ENCODE assay signal across 1 cellular context in the genomic region with DNA sequence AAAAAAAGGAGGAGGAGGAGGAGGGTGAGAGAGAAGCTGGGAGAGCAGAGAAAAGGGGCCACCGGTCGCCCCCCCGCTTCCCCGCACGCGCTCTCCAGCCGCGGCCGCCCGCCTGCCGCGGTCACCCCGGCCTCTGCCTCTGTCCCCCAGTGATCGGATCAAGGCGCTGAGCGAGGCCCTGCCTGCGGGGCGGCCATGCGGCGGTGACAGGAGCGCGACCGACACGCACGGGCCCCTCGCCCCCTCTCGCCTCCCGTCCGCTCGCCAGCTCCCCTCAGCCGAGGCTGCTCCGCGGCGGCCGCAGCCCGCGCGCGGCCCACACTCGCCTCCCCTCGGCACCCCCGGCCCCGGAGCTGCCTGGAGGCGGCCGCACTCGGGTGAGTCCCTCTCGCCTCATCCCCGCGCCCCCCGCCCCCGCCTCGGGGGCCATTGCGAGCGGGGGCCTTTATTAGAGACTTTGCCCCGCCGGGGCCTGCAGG.
TF ChIP-seq lines count a peak whose summit lies in the region.

A gene (plus strand): TSS at position 27 of the 479 bp plus-strand sequence. CDS start 31,411 bp downstream, outside the sequence.

TF ChIP-seq in HepG2, 621 proteins besides CTCF, POLR2A, EP300 and RAD21 (continued from another document and continues in another):
- TF ChIP-seq, protein P1, sequence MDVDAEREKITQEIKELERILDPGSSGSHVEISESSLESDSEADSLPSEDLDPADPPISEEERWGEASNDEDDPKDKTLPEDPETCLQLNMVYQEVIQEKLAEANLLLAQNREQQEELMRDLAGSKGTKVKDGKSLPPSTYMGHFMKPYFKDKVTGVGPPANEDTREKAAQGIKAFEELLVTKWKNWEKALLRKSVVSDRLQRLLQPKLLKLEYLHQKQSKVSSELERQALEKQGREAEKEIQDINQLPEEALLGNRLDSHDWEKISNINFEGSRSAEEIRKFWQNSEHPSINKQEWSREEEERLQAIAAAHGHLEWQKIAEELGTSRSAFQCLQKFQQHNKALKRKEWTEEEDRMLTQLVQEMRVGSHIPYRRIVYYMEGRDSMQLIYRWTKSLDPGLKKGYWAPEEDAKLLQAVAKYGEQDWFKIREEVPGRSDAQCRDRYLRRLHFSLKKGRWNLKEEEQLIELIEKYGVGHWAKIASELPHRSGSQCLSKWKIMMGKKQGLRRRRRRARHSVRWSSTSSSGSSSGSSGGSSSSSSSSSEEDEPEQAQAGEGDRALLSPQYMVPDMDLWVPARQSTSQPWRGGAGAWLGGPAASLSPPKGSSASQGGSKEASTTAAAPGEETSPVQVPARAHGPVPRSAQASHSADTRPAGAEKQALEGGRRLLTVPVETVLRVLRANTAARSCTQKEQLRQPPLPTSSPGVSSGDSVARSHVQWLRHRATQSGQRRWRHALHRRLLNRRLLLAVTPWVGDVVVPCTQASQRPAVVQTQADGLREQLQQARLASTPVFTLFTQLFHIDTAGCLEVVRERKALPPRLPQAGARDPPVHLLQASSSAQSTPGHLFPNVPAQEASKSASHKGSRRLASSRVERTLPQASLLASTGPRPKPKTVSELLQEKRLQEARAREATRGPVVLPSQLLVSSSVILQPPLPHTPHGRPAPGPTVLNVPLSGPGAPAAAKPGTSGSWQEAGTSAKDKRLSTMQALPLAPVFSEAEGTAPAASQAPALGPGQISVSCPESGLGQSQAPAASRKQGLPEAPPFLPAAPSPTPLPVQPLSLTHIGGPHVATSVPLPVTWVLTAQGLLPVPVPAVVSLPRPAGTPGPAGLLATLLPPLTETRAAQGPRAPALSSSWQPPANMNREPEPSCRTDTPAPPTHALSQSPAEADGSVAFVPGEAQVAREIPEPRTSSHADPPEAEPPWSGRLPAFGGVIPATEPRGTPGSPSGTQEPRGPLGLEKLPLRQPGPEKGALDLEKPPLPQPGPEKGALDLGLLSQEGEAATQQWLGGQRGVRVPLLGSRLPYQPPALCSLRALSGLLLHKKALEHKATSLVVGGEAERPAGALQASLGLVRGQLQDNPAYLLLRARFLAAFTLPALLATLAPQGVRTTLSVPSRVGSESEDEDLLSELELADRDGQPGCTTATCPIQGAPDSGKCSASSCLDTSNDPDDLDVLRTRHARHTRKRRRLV (CRISPR knock-in tag; IDR thresholded peaks at IDR 0.05) = no peak
- no peak for TF ChIP-seq GTF2F1 (IDR thresholded peaks at IDR 0.05; ENCODE audit: low read length)
- no peak for TF ChIP-seq SRF (IDR thresholded peaks at IDR 0.05; ENCODE audit: low read depth, low read length)
- no peak for TF ChIP-seq ZNF777 (CRISPR knock-in tag; IDR thresholded peaks at IDR 0.05)
- TF ChIP-seq JDP2 (CRISPR knock-in tag; IDR thresholded peaks at IDR 0.05; ENCODE audit: borderline replicate concordance) = no peak
- TF ChIP-seq, protein P2, sequence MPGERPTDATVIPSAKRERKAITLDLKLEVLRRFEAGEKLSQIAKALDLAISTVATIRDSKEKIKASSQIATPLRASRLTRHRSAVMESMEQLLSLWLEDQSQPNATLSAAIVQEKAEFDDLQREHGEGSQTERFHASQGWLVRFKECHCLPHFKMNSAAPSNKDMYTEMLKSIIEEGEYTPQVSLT (CRISPR knock-in tag; IDR thresholded peaks at IDR 0.05; ENCODE audit: borderline replicate concordance, low read depth) = no peak
- TF ChIP-seq, protein P3, sequence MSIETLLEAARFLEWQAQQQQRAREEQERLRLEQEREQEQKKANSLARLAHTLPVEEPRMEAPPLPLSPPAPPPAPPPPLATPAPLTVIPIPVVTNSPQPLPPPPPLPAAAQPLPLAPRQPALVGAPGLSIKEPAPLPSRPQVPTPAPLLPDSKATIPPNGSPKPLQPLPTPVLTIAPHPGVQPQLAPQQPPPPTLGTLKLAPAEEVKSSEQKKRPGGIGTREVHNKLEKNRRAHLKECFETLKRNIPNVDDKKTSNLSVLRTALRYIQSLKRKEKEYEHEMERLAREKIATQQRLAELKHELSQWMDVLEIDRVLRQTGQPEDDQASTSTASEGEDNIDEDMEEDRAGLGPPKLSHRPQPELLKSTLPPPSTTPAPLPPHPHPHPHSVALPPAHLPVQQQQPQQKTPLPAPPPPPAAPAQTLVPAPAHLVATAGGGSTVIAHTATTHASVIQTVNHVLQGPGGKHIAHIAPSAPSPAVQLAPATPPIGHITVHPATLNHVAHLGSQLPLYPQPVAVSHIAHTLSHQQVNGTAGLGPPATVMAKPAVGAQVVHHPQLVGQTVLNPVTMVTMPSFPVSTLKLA (IDR thresholded peaks at IDR 0.05) = no peak
- TF ChIP-seq, protein P4, sequence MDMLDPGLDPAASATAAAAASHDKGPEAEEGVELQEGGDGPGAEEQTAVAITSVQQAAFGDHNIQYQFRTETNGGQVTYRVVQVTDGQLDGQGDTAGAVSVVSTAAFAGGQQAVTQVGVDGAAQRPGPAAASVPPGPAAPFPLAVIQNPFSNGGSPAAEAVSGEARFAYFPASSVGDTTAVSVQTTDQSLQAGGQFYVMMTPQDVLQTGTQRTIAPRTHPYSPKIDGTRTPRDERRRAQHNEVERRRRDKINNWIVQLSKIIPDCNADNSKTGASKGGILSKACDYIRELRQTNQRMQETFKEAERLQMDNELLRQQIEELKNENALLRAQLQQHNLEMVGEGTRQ (IDR thresholded peaks at IDR 0.05; ENCODE audit: low read depth, low read length) = no peak
- TF ChIP-seq, protein P4 (CRISPR knock-in tag; IDR thresholded peaks at IDR 0.05; ENCODE audit: borderline replicate concordance) = no peak
- TF ChIP-seq, protein P5, sequence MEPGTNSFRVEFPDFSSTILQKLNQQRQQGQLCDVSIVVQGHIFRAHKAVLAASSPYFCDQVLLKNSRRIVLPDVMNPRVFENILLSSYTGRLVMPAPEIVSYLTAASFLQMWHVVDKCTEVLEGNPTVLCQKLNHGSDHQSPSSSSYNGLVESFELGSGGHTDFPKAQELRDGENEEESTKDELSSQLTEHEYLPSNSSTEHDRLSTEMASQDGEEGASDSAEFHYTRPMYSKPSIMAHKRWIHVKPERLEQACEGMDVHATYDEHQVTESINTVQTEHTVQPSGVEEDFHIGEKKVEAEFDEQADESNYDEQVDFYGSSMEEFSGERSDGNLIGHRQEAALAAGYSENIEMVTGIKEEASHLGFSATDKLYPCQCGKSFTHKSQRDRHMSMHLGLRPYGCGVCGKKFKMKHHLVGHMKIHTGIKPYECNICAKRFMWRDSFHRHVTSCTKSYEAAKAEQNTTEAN (CRISPR knock-in tag; conservative IDR thresholded peaks at IDR 0.05) = no peak
- TF ChIP-seq ZNF431 (CRISPR knock-in tag; IDR thresholded peaks at IDR 0.05; ENCODE audit: borderline replicate concordance, low read depth) = no peak
- TF ChIP-seq KLF11 (CRISPR knock-in tag; IDR thresholded peaks at IDR 0.05) = no peak
- peak; percentile 92 for TF ChIP-seq RBFOX2 (IDR thresholded peaks at IDR 0.05; ENCODE audit: low read depth, low read length)
- TF ChIP-seq ZNF282 (IDR thresholded peaks at IDR 0.05; ENCODE audit: partially characterized antibody) = no peak
- no peak for TF ChIP-seq ATF1 (CRISPR knock-in tag; IDR thresholded peaks at IDR 0.05)
- no peak for TF ChIP-seq KAT2B (IDR thresholded peaks at IDR 0.05; ENCODE audit: borderline replicate concordance, low read depth, low read length)
- no peak for TF ChIP-seq GATAD2A (CRISPR knock-in tag; IDR thresholded peaks at IDR 0.05)
- TF ChIP-seq, protein P6, sequence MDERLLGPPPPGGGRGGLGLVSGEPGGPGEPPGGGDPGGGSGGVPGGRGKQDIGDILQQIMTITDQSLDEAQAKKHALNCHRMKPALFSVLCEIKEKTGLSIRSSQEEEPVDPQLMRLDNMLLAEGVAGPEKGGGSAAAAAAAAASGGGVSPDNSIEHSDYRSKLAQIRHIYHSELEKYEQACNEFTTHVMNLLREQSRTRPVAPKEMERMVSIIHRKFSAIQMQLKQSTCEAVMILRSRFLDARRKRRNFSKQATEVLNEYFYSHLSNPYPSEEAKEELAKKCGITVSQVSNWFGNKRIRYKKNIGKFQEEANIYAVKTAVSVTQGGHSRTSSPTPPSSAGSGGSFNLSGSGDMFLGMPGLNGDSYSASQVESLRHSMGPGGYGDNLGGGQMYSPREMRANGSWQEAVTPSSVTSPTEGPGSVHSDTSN (CRISPR knock-in tag; IDR thresholded peaks at IDR 0.05) = no peak
- no peak for TF ChIP-seq MYNN (CRISPR knock-in tag; IDR thresholded peaks at IDR 0.05; ENCODE audit: low read depth)
- TF ChIP-seq, protein P7, sequence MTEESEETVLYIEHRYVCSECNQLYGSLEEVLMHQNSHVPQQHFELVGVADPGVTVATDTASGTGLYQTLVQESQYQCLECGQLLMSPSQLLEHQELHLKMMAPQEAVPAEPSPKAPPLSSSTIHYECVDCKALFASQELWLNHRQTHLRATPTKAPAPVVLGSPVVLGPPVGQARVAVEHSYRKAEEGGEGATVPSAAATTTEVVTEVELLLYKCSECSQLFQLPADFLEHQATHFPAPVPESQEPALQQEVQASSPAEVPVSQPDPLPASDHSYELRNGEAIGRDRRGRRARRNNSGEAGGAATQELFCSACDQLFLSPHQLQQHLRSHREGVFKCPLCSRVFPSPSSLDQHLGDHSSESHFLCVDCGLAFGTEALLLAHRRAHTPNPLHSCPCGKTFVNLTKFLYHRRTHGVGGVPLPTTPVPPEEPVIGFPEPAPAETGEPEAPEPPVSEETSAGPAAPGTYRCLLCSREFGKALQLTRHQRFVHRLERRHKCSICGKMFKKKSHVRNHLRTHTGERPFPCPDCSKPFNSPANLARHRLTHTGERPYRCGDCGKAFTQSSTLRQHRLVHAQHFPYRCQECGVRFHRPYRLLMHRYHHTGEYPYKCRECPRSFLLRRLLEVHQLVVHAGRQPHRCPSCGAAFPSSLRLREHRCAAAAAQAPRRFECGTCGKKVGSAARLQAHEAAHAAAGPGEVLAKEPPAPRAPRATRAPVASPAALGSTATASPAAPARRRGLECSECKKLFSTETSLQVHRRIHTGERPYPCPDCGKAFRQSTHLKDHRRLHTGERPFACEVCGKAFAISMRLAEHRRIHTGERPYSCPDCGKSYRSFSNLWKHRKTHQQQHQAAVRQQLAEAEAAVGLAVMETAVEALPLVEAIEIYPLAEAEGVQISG (CRISPR knock-in tag; IDR thresholded peaks at IDR 0.05) = no peak
- TF ChIP-seq, protein P8, sequence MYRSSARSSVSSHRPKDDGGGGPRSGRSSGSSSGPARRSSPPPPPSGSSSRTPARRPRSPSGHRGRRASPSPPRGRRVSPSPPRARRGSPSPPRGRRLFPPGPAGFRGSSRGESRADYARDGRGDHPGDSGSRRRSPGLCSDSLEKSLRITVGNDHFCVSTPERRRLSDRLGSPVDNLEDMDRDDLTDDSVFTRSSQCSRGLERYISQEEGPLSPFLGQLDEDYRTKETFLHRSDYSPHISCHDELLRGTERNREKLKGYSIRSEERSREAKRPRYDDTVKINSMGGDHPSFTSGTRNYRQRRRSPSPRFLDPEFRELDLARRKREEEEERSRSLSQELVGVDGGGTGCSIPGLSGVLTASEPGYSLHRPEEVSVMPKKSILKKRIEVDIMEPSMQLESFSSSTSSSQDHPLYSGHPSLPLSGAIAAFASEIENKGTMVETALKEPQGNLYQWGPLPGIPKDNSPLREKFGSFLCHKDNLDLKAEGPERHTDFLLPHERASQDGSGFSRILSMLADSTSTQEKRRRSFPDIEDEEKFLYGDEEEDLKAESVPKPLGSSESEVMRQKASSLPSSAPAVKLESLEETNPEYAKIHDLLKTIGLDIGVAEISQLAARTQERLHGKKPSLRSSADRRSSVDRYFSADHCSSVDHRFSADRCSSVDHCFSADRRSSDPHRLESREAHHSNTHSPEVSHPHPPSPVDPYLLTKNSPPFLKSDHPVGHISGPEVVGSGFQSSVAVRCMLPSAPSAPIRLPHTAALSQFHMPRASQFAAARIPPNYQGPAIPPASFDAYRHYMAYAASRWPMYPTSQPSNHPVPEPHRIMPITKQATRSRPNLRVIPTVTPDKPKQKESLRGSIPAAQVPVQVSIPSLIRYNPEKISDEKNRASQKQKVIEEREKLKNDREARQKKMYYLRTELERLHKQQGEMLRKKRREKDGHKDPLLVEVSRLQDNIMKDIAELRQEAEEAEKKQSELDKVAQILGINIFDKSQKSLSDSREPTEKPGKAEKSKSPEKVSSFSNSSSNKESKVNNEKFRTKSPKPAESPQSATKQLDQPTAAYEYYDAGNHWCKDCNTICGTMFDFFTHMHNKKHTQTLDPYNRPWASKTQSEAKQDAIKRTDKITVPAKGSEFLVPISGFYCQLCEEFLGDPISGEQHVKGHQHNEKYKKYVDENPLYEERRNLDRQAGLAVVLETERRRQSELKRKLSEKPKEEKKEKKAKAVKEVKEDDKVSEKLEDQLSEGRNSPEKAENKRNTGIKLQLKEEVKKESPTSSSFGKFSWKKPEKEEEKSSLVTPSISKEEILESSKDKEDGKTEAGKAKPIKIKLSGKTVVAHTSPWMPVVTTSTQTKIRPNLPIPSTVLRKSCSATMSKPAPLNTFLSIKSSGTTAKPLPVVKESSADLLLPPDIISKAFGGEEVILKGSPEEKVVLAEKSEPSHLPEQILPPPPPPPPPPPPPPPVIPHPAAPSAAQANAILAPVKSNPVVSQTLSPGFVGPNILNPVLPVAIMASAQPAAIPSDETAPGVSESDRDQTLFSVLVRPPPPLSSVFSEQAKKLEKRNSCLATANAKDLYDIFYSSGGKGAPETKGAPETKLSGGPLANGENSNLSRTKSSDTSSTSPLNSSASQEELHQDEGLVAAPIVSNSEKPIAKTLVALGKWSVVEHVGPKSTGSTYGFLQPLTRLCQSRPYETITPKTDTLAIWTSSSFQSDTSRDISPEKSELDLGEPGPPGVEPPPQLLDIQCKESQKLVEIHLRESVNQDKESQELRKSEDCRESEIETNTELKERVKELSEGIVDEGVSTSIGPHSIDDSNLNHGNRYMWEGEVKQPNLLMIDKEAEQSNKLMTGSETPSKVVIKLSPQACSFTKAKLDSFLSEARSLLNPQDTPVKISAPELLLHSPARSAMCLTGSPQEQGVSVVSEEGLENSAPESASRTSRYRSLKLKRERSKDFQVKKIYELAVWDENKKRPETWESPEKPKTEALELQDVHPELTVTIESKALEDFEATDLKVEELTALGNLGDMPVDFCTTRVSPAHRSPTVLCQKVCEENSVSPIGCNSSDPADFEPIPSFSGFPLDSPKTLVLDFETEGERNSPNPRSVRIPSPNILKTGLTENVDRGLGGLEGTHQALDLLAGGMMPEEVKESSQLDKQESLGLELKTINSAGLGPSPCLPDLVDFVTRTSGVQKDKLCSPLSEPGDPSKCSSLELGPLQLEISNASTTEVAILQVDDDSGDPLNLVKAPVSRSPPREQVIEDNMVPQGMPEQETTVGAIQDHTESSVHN (CRISPR knock-in tag; IDR thresholded peaks at IDR 0.05) = no peak
